Comparison of ENCODE assay signal across 17 cellular contexts in genomic region chr14:52848626-52849025, GRCh38. TPM values are rescaled to one million over a fixed set of nuclear protein-coding genes. Genes with fewer than 3 reads are reported as not detected.
A peak's percentile ranks its signal among the peaks of the same experiment; 100 is the strongest.
DNase-seq lines count a peak whose midpoint lies in the region; ATAC-seq and TF ChIP-seq lines count a peak whose summit lies in the region.
"Had no signal": no experiment of that assay in that cellular context is flagged by ENCODE, and none has a peak within 500 bp of the region (broad histone marks: within the 10 kb centered on the region; RNA-seq: fewer than 3 reads in every experiment).

No MANE protein-coding gene starts in this region.

- no peaks in the 10 kb centered on the region for H3K27me3 ChIP-seq in Peyer's patch
- H3K27me3 ChIP-seq: BLaER1 treated with 17β-estradiol and CSF1 and Interleukin-3, amounts not matched to agents 10 nM and 100 nM had no signal

- H3K36me3 ChIP-seq in Peyer's patch, result no peaks in the 10 kb centered on the region
- H3K36me3 ChIP-seq: BLaER1 treated with 17β-estradiol and CSF1 and Interleukin-3, amounts not matched to agents 10 nM and 100 nM had no signal

- TF ChIP-seq CTCF in astrocyte of the spinal cord (IDR thresholded peaks at IDR 0.05; ENCODE audit: low read depth, low read length) (no peak), Peyer's patch (IDR thresholded peaks at IDR 0.05) (no peak)

- no peak for TF ChIP-seq POLR2A in Peyer's patch (IDR thresholded peaks at IDR 0.05)

- no peak for ATAC-seq in GM18517 (IDR thresholded peaks at IDR 0.05; ENCODE audit: unreplicated experiment)

- no peaks in the 10 kb centered on the region for H3K9me3 ChIP-seq in Peyer's patch

- in situ Hi-C loops in astrocyte of the spinal cord (cut with HindIII; ENCODE audit: low sequenced_read_pairs), result no loop called here

- H3K4me3 ChIP-seq in astrocyte of the spinal cord (ENCODE audit: low read depth, low read length) (no peak overlapping the region), Peyer's patch (no peak overlapping the region)
- H3K4me3 ChIP-seq: BLaER1 treated with 17β-estradiol and CSF1 and Interleukin-3, amounts not matched to agents 10 nM and 100 nM had no signal

- DNase-seq in NCI-H82 (lab: John Stamatoyannopoulos, UW) (peak; percentile 9), NCI-H82 treated with DMSO at 0.1 percent for 48 hours (lab: John Stamatoyannopoulos, UW; ENCODE audit: unreplicated experiment) (no peak), astrocyte of the spinal cord (ENCODE audit: low read depth, low spot score) (peak; percentile 61), fibroblast of peridontal ligament (ENCODE audit: extremely low read depth) (peak; percentile 67), smooth muscle cell of the brain vasculature (ENCODE audit: low read depth, low spot score) (peak; percentile 64), Peyer's patch (no peak)
- no peak for DNase-seq in NK-92 treated with Interleukin-12 subunit alpha and Interleukin-12 subunit beta, amount 100 ng/mL, for 24 hours (lab: John Stamatoyannopoulos, UW)
- DNase-seq: CD8-positive, alpha-beta memory T cell; DMS 273 treated with DMSO at 0.1 percent for 48 hours; KG1; NCI-H1436; NCI-H2029 treated with DMSO at 0.1 percent for 48 hours; NCI-H510A treated with DMSO at 0.1 percent for 48 hours; SIG-M5 had no signal

- no peak overlapping the region for H3K27ac ChIP-seq in Peyer's patch
- H3K27ac ChIP-seq: 22Rv1; BLaER1 treated with 17β-estradiol and CSF1 and Interleukin-3, amounts not matched to agents 10 nM and 100 nM had no signal

- no peaks in the 10 kb centered on the region for H3K4me1 ChIP-seq in Peyer's patch

RNA-seq across cellular contexts. Expression of gene GNPNAT1, which starts 57.2 kb away (rescaled TPM):
- total RNA-seq in Peyer's patch, result 10 to 100 TPM; 10.6 to 33.0 (median 13.7) TPM

Comparison
In these comparisons a context has a peak if more than half of its experiments do, and no peak if none do; other contexts are left out.
1. DNase-seq: peak in NCI-H82 (single experiment), astrocyte of the spinal cord (single experiment), fibroblast of peridontal ligament (single experiment) and smooth muscle cell of the brain vasculature (single experiment); none in NCI-H82 treated with DMSO at 0.1 percent for 48 hours (single experiment), Peyer's patch (0 of 3) and NK-92 treated with Interleukin-12 subunit alpha and Interleukin-12 subunit beta, amount 100 ng/mL, for 24 hours (single experiment).